ENCODE assay signal across 8 cellular contexts in the genomic region with DNA sequence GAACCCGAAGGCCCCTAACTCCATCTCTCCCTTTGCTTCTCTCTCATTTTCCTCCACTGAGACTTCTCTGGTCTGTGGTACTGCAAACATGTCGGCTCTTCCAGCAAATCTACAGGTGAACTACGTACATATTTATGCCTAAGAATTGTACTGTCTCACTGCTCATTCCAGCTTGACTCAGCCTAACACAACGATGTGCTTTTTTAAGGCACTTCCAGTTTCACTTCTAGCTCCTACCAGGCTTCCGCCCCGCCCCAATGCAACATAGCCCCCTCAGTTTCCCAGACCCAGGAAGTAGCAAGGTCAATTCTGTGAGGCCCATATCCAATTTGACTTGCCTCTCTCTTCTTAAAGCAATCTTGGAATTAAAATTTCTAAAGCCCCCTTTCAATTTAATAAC.
DNase-seq lines count a peak whose midpoint lies in the region; ATAC-seq and TF ChIP-seq lines count a peak whose summit lies in the region.

No MANE protein-coding gene starts in this region.

- DNase-seq in SW480 (ENCODE audit: low spot score) (peak; percentile 46), astrocyte of the hippocampus (ENCODE audit: low read depth, low spot score) (peak; percentile 19), kidney epithelial cell (ENCODE audit: low read depth) (peak; percentile 21), NCI-H774 (lab: John Stamatoyannopoulos, UW) (no peak)
- peak in 2 of 3 experiments; percentile 35 to 59 for DNase-seq in stimulated activated CD4-positive, alpha-beta T cell treated with anti-CD3 and anti-CD28 coated beads, TNF-alpha, amount 100 ng/mL, for 24 hours (ENCODE audit: low read depth in 3 of 3)

- ATAC-seq in GM18861 (IDR thresholded peaks at IDR 0.05; ENCODE audit: unreplicated experiment) (peak; percentile 83), HG03060 (IDR thresholded peaks at IDR 0.05; ENCODE audit: low read depth, unreplicated experiment) (peak; percentile 80), HG03457 (IDR thresholded peaks at IDR 0.05; ENCODE audit: unreplicated experiment) (no peak)

- H3K36me3 ChIP-seq in kidney epithelial cell (ENCODE audit: control insufficient read depth, insufficient read depth, low read length): no peaks in the 10 kb centered on the region

- no peaks in the 10 kb centered on the region for H3K27me3 ChIP-seq in kidney epithelial cell (ENCODE audit: control insufficient read depth, insufficient read depth, low read length)

- H3K4me3 ChIP-seq in kidney epithelial cell (ENCODE audit: low read depth, low read length): no peak overlapping the region

- no peak for TF ChIP-seq CTCF in kidney epithelial cell (IDR thresholded peaks at IDR 0.05; ENCODE audit: insufficient read depth, low read length, poor library complexity, severe bottlenecking)
